29 cellular contexts compared by ENCODE assay signal in genomic region chr12:242496-242895, GRCh38. TPM values are rescaled to one million over a fixed set of nuclear protein-coding genes. Genes with fewer than 3 reads are reported as not detected.
"Had no signal": no experiment of that assay in that cellular context is flagged by ENCODE, and none has a peak within 500 bp of the region (broad histone marks: within the 10 kb centered on the region; RNA-seq: fewer than 3 reads in every experiment).

No MANE protein-coding gene starts in this region.

- H3K4me3 ChIP-seq: K562, SK-N-MC had no signal

- ATAC-seq: activated CD4-positive, CD25-positive, alpha-beta regulatory T cell treated with anti-CD3 and anti-CD28 coated beads, Interleukin-2, amount 50 U/mL, for 24 hours; activated CD8-positive, alpha-beta T cell treated with anti-CD3 and anti-CD28 coated beads for 36 hours; activated T-helper 17 cell treated with anti-CD3 and anti-CD28 coated beads, Interleukin-2, amount 50 U/mL, for 72 hours; K562; Panc1; Right ventricle myocardium inferior; T-cell had no signal

- H3K4me1 Mint-ChIP-seq: activated T-helper 17 cell treated with anti-CD3 and anti-CD28 coated beads, Interleukin-2, amount 50 U/mL, for 72 hours; T-cell had no signal

- DNase-seq: activated CD4-positive, alpha-beta T cell treated with anti-CD3 and anti-CD28 coated beads for 4 hours; activated CD8-positive, alpha-beta T cell treated with anti-CD3 and anti-CD28 coated beads for 36 hours; activated gamma-delta T cell; activated naive CD4-positive, alpha-beta T cell treated with anti-CD3 and anti-CD28 coated beads for 36 hours; activated T-cell treated with anti-CD3 and anti-CD28 coated beads for 4 hours; activated T-cell treated with anti-CD3 and anti-CD28 coated beads, Interleukin-2, amount 50 U/mL, for 48 hours; amygdala; Karpas-422; MM.1S; NCI-H1105; NCI-H1436; NCI-H1694 treated with DMSO at 0.1 percent for 48 hours; NCI-H2029 treated with DMSO at 0.1 percent for 48 hours; NCI-H345; NCI-H510A; NCI-H526 treated with DMSO at 0.1 percent for 48 hours; NCI-H82; NK-92 treated with Interleukin-12 subunit alpha and Interleukin-12 subunit beta, amount 100 ng/mL, for 24 hours; OCI-M1; RPMI8226; T-cell had no signal

- H3K4me3 Mint-ChIP-seq: activated CD8-positive, alpha-beta T cell treated with anti-CD3 and anti-CD28 coated beads for 36 hours; activated naive CD4-positive, alpha-beta T cell treated with anti-CD3 and anti-CD28 coated beads for 36 hours; activated naive CD8-positive, alpha-beta T cell; activated T-helper 17 cell treated with anti-CD3 and anti-CD28 coated beads, Interleukin-2, amount 50 U/mL, for 72 hours; T-cell had no signal

- H3K9me3 Mint-ChIP-seq: activated T-helper 17 cell treated with anti-CD3 and anti-CD28 coated beads, Interleukin-2, amount 50 U/mL, for 72 hours had no signal

- H3K27ac ChIP-seq: SK-N-MC had no signal

- H3K27ac Mint-ChIP-seq: activated CD8-positive, alpha-beta T cell treated with anti-CD3 and anti-CD28 coated beads for 36 hours; activated naive CD4-positive, alpha-beta T cell treated with anti-CD3 and anti-CD28 coated beads for 36 hours; activated naive CD8-positive, alpha-beta T cell; activated T-helper 17 cell treated with anti-CD3 and anti-CD28 coated beads, Interleukin-2, amount 50 U/mL, for 72 hours; T-cell had no signal

- H3K36me3 Mint-ChIP-seq: T-cell had no signal

RNA-seq across cellular contexts. Expression of gene SLC6A13, which starts 20.1 kb away (rescaled TPM):
- total RNA-seq: activated CD8-positive, alpha-beta T cell treated with anti-CD3 and anti-CD28 coated beads for 36 hours; activated naive CD4-positive, alpha-beta T cell treated with anti-CD3 and anti-CD28 coated beads for 36 hours had no signal

RNA-seq across cellular contexts. Expression of gene SLC6A12, which starts 28.5 kb away (rescaled TPM):
- total RNA-seq: activated CD8-positive, alpha-beta T cell treated with anti-CD3 and anti-CD28 coated beads for 36 hours; activated T-helper 17 cell treated with anti-CD3 and anti-CD28 coated beads, Interleukin-2, amount 50 U/mL, for 72 hours; K562; T-helper 2 cell treated with Interferon-gamma antibody and Interleukin-4, amounts not matched to agents 100 ng/mL and 5 ng/mL, for 36 hours had no signal
- polyA plus RNA-seq: K562 had no signal
